8 cellular contexts compared by ENCODE assay signal in the genomic region with DNA sequence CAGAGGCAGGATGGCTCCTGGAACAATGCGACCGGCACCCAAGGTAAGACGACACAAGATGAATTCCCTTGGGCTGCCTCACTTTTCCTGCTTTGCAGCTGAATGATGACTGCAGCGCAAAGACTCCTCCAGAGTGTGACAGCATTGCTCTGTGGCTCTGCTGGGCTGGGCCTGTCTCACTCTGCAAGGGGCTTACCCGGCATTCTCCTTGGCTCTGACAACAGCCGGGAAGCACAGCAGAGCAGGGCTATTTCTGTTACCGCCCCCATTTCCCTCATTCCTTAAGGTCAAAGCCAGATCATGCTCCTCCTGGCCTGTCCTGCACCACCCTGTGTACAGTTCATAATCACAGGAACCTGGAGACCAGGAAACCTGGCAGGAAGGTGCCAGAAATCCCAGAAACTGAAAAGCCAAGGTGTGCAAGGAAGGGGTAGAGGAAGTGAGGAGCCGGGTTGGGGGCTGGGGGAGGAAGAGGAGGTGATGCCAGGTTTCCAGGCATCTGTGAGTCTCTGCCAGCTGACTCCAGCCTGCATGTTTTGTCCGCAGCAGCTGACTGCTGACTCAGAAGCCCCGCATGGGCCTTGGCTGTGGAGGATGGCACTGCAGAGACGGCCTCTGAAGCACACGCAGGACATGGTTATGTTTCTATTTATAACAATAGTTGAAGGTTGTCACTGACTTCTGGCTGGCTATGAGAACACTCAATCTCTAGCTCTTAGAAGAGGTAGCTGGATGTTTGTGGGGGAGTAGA.
DNase-seq lines count a peak whose midpoint lies in the region; ATAC-seq and TF ChIP-seq lines count a peak whose summit lies in the region.

No MANE protein-coding gene starts in this region.

- H3K9me2 ChIP-seq in HCT116 (ENCODE audit: insufficient read depth) = no peaks in the 10 kb centered on the region

- H3K4me1 ChIP-seq in HCT116 (ENCODE audit: control insufficient read depth in 1 of 2, insufficient read depth in 2 of 2, low read length in 2 of 2) (peaks cover 6 to 34% of the 10 kb centered on the region in 2 experiments; a peak in 3 of 4 replicates), adrenal gland (replicated peaks in 1 of 2) (peaks cover 28 to 40% of the 10 kb centered on the region in 2 donors), cardiac muscle cell (ENCODE audit: low read depth) (peaks cover 83% of the 10 kb centered on the region)

- H3K9me3 ChIP-seq in HCT116 (ENCODE audit: control insufficient read depth in 1 of 2, insufficient read depth in 1 of 2, low read depth in 1 of 2, low read length in 2 of 2) (no peaks in the 10 kb centered on the region), adrenal gland (replicated peaks in 1 of 3) (no peaks in the 10 kb centered on the region), cardiac muscle cell (ENCODE audit: low read depth) (no peaks in the 10 kb centered on the region)

- DNase-seq in HCT116 (ENCODE audit: low read depth, low spot score) = no peak
- DNase-seq in adrenal gland = peak; percentile 90 to 98 (median 96)
- peak; percentile 83 to 89 for DNase-seq in cardiac muscle cell (ENCODE audit: low read depth in 1 of 2, low spot score in 1 of 2)
- peak; percentile 70 to 96 (median 75) for DNase-seq in posterior cingulate gyrus
- no peak for DNase-seq in activated CD4-positive, CD25-positive, alpha-beta regulatory T cell treated with anti-CD3 and anti-CD28 coated beads, Interleukin-2, amount 50 U/mL, for 72 hours
- DNase-seq in activated CD4-positive, alpha-beta T cell treated with anti-CD3 and anti-CD28 coated beads for 48 hours = no peak

- WGBS in adrenal gland, 4 donors = 4 to 19% (median 15%) methylated on average over 9 to 12 of the region's 12 CpGs

- BruUV-seq in HCT116 (replicated peaks; lab: Mats Ljungman, UMichigan) = no TSS peak

- no peaks in the 10 kb centered on the region for H3K27me3 ChIP-seq in HCT116 (ENCODE audit: insufficient read depth, low read length)
- H3K27me3 ChIP-seq in adrenal gland = no peaks in the 10 kb centered on the region
- H3K27me3 ChIP-seq in cardiac muscle cell = no peaks in the 10 kb centered on the region

- H3K36me3 ChIP-seq in HCT116 (ENCODE audit: control insufficient read depth in 1 of 2, insufficient read depth in 2 of 2, low read length in 2 of 2) = peaks cover under 1 to 4% of the 10 kb centered on the region in 2 experiments; a peak in 3 of 4 replicates
- peaks cover 0 to 9% of the 10 kb centered on the region in 2 donors for H3K36me3 ChIP-seq in adrenal gland (replicated peaks in 1 of 2)
- peaks cover 8% of the 10 kb centered on the region for H3K36me3 ChIP-seq in cardiac muscle cell

- H3K4me3 ChIP-seq in HCT116 (replicated peaks in 1 of 2; ENCODE audit: low read depth in 1 of 2, low read length in 2 of 2) = no peak overlapping the region
- H3K4me3 ChIP-seq in adrenal gland = peak overlapping the region in 1 of 4 donors; percentile 3
- H3K4me3 ChIP-seq in cardiac muscle cell = peak overlapping the region; percentile 5

- CTCF ChIA-PET in HCT116 (lab: Charles Lee) = no interaction called here

- RAD21 ChIA-PET in HCT116 (lab: Charles Lee; ENCODE audit: low non-redundant PET in 1 of 2, low total read pairs in 2 of 2, uncharacterized antibody in 2 of 2, unreplicated experiment in 2 of 2) = no interaction called here

- H3K4me2 ChIP-seq in HCT116 (ENCODE audit: low read length) = peak overlapping the region; percentile 12; the same call in 1 of the 2 replicates

- ATAC-seq in HCT116 = no peak
- ATAC-seq in HG02798 (IDR thresholded peaks at IDR 0.05; ENCODE audit: poor library complexity, unreplicated experiment) = no peak
- no peak for ATAC-seq in HG03432 (IDR thresholded peaks at IDR 0.05; ENCODE audit: unreplicated experiment)

- intact Hi-C loops in HCT116 (cut with micrococcal nuclease) (no loop called here), adrenal gland (cut with DNase I) (loop anchor here (10.0 kb wide), 2 partner anchors 84 to 114 kb away; partner anchors contain the start of gene MICAL3 (in 1 of the 2)), posterior cingulate gyrus (cut with DNase I) (loop anchor here (2.0 to 5.0 kb wide), 2 partner anchors 87 to 166 kb away; partner anchors contain the start of gene PEX26)

- no peaks in the 10 kb centered on the region; the same call in 1 of the 2 replicates for H4K20me1 ChIP-seq in HCT116 (ENCODE audit: insufficient read depth)

- TF ChIP-seq RAD21 in HCT116 (IDR thresholded peaks at IDR 0.05; ENCODE audit: low read depth) = peak; percentile 25; the same call in 1 of the 2 replicates

- H2AFZ ChIP-seq in HCT116 (ENCODE audit: low read depth, low read length, poor library complexity, severe bottlenecking) = no peak overlapping the region

- H3K27ac ChIP-seq in HCT116 (ENCODE audit: low read depth, low read length) = no peak overlapping the region
- peak overlapping the region; percentile 77 to 94 (median 88) for H3K27ac ChIP-seq in adrenal gland
- H3K27ac ChIP-seq in cardiac muscle cell = peak overlapping the region; percentile 97

- peaks cover 82% of the 10 kb centered on the region for H3K79me2 ChIP-seq in HCT116 (ENCODE audit: insufficient read depth, low read length)

- POLR2A ChIA-PET in HCT116 (lab: Charles Lee) = no interaction called here

- no peak for TF ChIP-seq CTCF in HCT116 (IDR thresholded peaks at IDR 0.05 in 2 of 3, conservative IDR thresholded peaks at IDR 0.05 in 1 of 3; ENCODE audit: borderline replicate concordance in 1 of 3, insufficient read depth in 1 of 3, low read depth in 2 of 3, low read length in 2 of 3)
- peak in 4 of 6 experiments; percentile 29 to 45 (median 36) for TF ChIP-seq CTCF in adrenal gland (IDR thresholded peaks at IDR 0.05)
- peak; percentile 54 for TF ChIP-seq CTCF in cardiac muscle cell (IDR thresholded peaks at IDR 0.05; ENCODE audit: low read depth, low read length)

- H3K9ac ChIP-seq in HCT116 (ENCODE audit: low read length) = no peak overlapping the region

- TF ChIP-seq POLR2A in HCT116 (IDR thresholded peaks at IDR 0.05; ENCODE audit: borderline replicate concordance, extremely low read depth, insufficient read depth, insufficient read length) (no peak), adrenal gland (IDR thresholded peaks at IDR 0.05) (peak in 1 of 2 donors; percentile 65)

TF ChIP-seq in HCT116, 20 proteins besides CTCF, POLR2A, EP300 and RAD21:
- TF ChIP-seq ATF3 (IDR thresholded peaks at IDR 0.05) = no peak
- TF ChIP-seq CEBPB (IDR thresholded peaks at IDR 0.05; ENCODE audit: low read depth) = no peak
- no peak for TF ChIP-seq ZFX (IDR thresholded peaks at IDR 0.05)
- TF ChIP-seq EZH2phosphoT487 (IDR thresholded peaks at IDR 0.05; ENCODE audit: borderline replicate concordance) = no peak
- TF ChIP-seq YY1 (IDR thresholded peaks at IDR 0.05; ENCODE audit: extremely low read depth, insufficient replicate concordance, low read depth, low read length) = no peak
- TF ChIP-seq, protein P1, sequence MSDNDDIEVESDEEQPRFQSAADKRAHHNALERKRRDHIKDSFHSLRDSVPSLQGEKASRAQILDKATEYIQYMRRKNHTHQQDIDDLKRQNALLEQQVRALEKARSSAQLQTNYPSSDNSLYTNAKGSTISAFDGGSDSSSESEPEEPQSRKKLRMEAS (IDR thresholded peaks at IDR 0.05) = no peak
- TF ChIP-seq POLR2AphosphoS5 (IDR thresholded peaks at IDR 0.05; ENCODE audit: low read depth, low read length) = no peak
- TF ChIP-seq CBX3 (IDR thresholded peaks at IDR 0.05; ENCODE audit: low read depth) = no peak
- no peak for TF ChIP-seq JUND (IDR thresholded peaks at IDR 0.05)
- no peak for TF ChIP-seq FOSL1 (IDR thresholded peaks at IDR 0.05; ENCODE audit: low read depth)
- TF ChIP-seq SIN3A (IDR thresholded peaks at IDR 0.05; ENCODE audit: low read depth) = no peak
- no peak for TF ChIP-seq SP1 (IDR thresholded peaks at IDR 0.05; ENCODE audit: low read depth)
- TF ChIP-seq ZNF274 (IDR thresholded peaks at IDR 0.05; ENCODE audit: low read depth, low read length) = no peak

Comparison
In these comparisons a context has a peak if more than half of its experiments do, and no peak if none do; other contexts are left out.
1. DNase-seq: peak in adrenal gland (7 of 7), cardiac muscle cell (2 of 2) and posterior cingulate gyrus (10 of 10); none in HCT116 (single experiment), activated CD4-positive, CD25-positive, alpha-beta regulatory T cell treated with anti-CD3 and anti-CD28 coated beads, Interleukin-2, amount 50 U/mL, for 72 hours (single experiment) and activated CD4-positive, alpha-beta T cell treated with anti-CD3 and anti-CD28 coated beads for 48 hours (single experiment).
2. CTCF ChIP-seq: peak in adrenal gland (4 of 6) and cardiac muscle cell (single experiment); none in HCT116 (0 of 3).